Comparison of ENCODE assay signal across 1 cellular context in the genomic region with DNA sequence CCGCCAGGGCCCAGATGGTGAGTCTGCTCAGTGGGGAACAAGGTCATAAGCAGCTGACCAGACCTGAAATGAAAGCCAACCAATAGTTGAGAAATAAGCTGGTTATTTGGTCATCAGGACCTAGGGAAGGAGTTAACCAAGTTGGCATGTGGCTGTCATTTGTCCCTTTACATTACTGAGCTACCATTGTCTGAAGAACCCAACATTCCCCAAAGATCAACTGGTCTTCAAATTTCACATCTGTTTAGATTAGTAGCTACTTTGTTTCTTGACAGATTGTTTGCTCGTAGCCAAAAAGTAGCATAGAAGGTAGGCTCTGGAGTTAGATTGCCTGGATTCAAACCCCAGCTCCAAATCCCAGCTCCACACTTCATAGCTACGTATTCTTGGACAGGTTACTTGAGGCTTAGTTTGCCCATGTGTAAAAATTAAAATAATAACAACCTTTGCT.
TF ChIP-seq lines count a peak whose summit lies in the region.

No MANE protein-coding gene starts in this region.

TF ChIP-seq in HCT116, 20 proteins besides CTCF, POLR2A, EP300 and RAD21 (continued from another document):
- no peak for TF ChIP-seq TCF7L2 (IDR thresholded peaks at IDR 0.05; ENCODE audit: borderline replicate concordance, extremely low read depth, insufficient read depth, insufficient read length)
- no peak for TF ChIP-seq CEBPB (IDR thresholded peaks at IDR 0.05; ENCODE audit: low read depth)
